8 cellular contexts compared by ENCODE assay signal in genomic region chr14:74084277-74085046, GRCh38. TPM values are rescaled to one million over a fixed set of nuclear protein-coding genes. Genes with fewer than 3 reads are reported as not detected.
DNase-seq lines count a peak whose midpoint lies in the region; ATAC-seq and TF ChIP-seq lines count a peak whose summit lies in the region.

Gene ALDH6A1, minus strand, starts transcription at chr14:74084453. Its CDS starts 59 bp downstream, at chr14:74084394.
A gene with protein sequence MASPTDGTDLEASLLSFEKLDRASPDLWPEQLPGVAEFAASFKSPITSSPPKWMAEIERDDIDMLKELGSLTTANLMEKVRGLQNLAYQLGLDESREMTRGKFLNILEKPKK (plus strand): TSS chr14:74084956. CDS start chr14:74084975, 19 bp downstream.

- peak within 1 kb of the TSS; percentile 96 to 97 for H3K4me3 ChIP-seq in mucosa of rectum (ENCODE audit: low read length in 2 of 2)

- H3K36me3 ChIP-seq in mucosa of rectum (ENCODE audit: control insufficient read depth in 2 of 2, insufficient read depth in 2 of 2, low read length in 2 of 2), result no peaks in the 10 kb centered on the region

- H3K9me3 Mint-ChIP-seq in activated T-cell treated with anti-CD3 and anti-CD28 coated beads, Interleukin-2, amount 50 U/mL, for 24 hours, result no peaks in the 10 kb centered on the region

- peak; percentile 100 for DNase-seq in DMS79 treated with DMSO at 0.1 percent for 48 hours (lab: John Stamatoyannopoulos, UW)
- DNase-seq in KG1 (lab: John Stamatoyannopoulos, UW), result peak; percentile 99
- DNase-seq in activated T-cell treated with anti-CD3 and anti-CD28 coated beads, Interleukin-2, amount 50 U/mL, for 24 hours, result peak; percentile 100
- DNase-seq in erythroblast (lab: John Stamatoyannopoulos, UW), result peak; percentile 100
- DNase-seq in stimulated activated CD8-positive, alpha-beta memory T cell treated with anti-CD3 and anti-CD28 coated beads, Interleukin-4, amount 100 ng/mL, for 48 hours, result peak; percentile 100

- H3K27me3 Mint-ChIP-seq in activated T-cell treated with anti-CD3 and anti-CD28 coated beads, Interleukin-2, amount 50 U/mL, for 24 hours, result no peaks in the 10 kb centered on the region

- peaks cover 33% of the 10 kb centered on the region for H3K36me3 Mint-ChIP-seq in activated T-cell treated with anti-CD3 and anti-CD28 coated beads, Interleukin-2, amount 50 U/mL, for 24 hours (ENCODE audit: low read depth)

- H3K27ac ChIP-seq in mucosa of rectum (ENCODE audit: low read depth in 2 of 2, low read length in 2 of 2), result peak within 1 kb of the TSS; percentile 86 to 87

- ATAC-seq in GM21723 (IDR thresholded peaks at IDR 0.05; ENCODE audit: unreplicated experiment), result peak; percentile 91

- H3K4me1 ChIP-seq in mucosa of rectum (ENCODE audit: control insufficient read depth in 2 of 2, insufficient read depth in 2 of 2, low read length in 2 of 2), result peaks cover 15 to 17% of the 10 kb centered on the region in 2 donors

- peak within 1 kb of the TSS; percentile 88 to 89 for H3K9ac ChIP-seq in mucosa of rectum (ENCODE audit: low read depth in 1 of 2, low read length in 2 of 2)

- peak within 1 kb of the TSS; percentile 100 for H3K27ac Mint-ChIP-seq in activated T-cell treated with anti-CD3 and anti-CD28 coated beads, Interleukin-2, amount 50 U/mL, for 24 hours

- TF ChIP-seq POLR2A in erythroblast (IDR thresholded peaks at IDR 0.05; ENCODE audit: low read length), result peak; percentile 90

- H3K4me3 Mint-ChIP-seq in activated T-cell treated with anti-CD3 and anti-CD28 coated beads, Interleukin-2, amount 50 U/mL, for 24 hours, result peak within 1 kb of the TSS; percentile 100

- no peaks in the 10 kb centered on the region for H3K27me3 ChIP-seq in mucosa of rectum (ENCODE audit: control insufficient read depth in 2 of 2, insufficient read depth in 2 of 2, low read length in 2 of 2)

- H3K4me1 Mint-ChIP-seq in activated T-cell treated with anti-CD3 and anti-CD28 coated beads, Interleukin-2, amount 50 U/mL, for 24 hours (ENCODE audit: low read depth), result peaks cover 40% of the 10 kb centered on the region

- no peaks in the 10 kb centered on the region for H3K9me3 ChIP-seq in mucosa of rectum (ENCODE audit: control insufficient read depth in 2 of 2, low read length in 2 of 2)

TF ChIP-seq in PFSK-1, 5 proteins besides CTCF, POLR2A, EP300 and RAD21:
- TF ChIP-seq TAF1 (IDR thresholded peaks at IDR 0.05; ENCODE audit: borderline replicate concordance, insufficient read depth, low read length) (0 out of 2 replicates have a peak, but pooled peaks have one; percentile 34), SIN3A (IDR thresholded peaks at IDR 0.05; ENCODE audit: borderline replicate concordance, insufficient read depth, low read length) (peak; percentile 68; the same call in 1 of the 2 replicates), POLR2AphosphoS5 (IDR thresholded peaks at IDR 0.05; ENCODE audit: low read depth, low read length) (no peak; the same call in none of the 2 replicates)

RNA-seq across cellular contexts. Expression of gene ALDH6A1, which starts in this region (rescaled TPM):
- polyA plus RNA-seq in PFSK-1 (2012; ENCODE audit: insufficient read length, low read depth), result 3.6 TPM

RNA-seq across cellular contexts. Expression of the second gene that starts in this region (rescaled TPM):
- 6.2 TPM for polyA plus RNA-seq in PFSK-1 (2012; ENCODE audit: insufficient read length, low read depth)

Comparison
In these comparisons a context has a peak if more than half of its experiments do, and no peak if none do; other contexts are left out.
1. Peak in every context shown above with its lines: DNase-seq, ATAC-seq, H3K4me3 ChIP-seq and H3K27ac ChIP-seq.